ENCODE assay signal across 14 cellular contexts in genomic region chr1:186792870-186793581, GRCh38. TPM values are rescaled to one million over a fixed set of nuclear protein-coding genes. Genes with fewer than 3 reads are reported as not detected.
A peak's percentile ranks its signal among the peaks of the same experiment; 100 is the strongest.
DNase-seq lines count a peak whose midpoint lies in the region; ATAC-seq and TF ChIP-seq lines count a peak whose summit lies in the region.
"Had no signal": no experiment of that assay in that cellular context is flagged by ENCODE, and none has a peak within 500 bp of the region (broad histone marks: within the 10 kb centered on the region; RNA-seq: fewer than 3 reads in every experiment).

No MANE protein-coding gene starts in this region.

- H3K27ac ChIP-seq in caudate nucleus (ENCODE audit: low read depth, low read length) (no peak overlapping the region), coronary artery (no peak overlapping the region)
- H3K27ac ChIP-seq: left lung had no signal

- ATAC-seq in GM19452 (IDR thresholded peaks at IDR 0.05; ENCODE audit: unreplicated experiment): peak; percentile 67
- ATAC-seq in HG03139 (IDR thresholded peaks at IDR 0.05; ENCODE audit: unreplicated experiment): peak; percentile 54
- ATAC-seq in left lobe of liver: no peak
- ATAC-seq: CD8-positive, alpha-beta T cell; effector memory CD8-positive, alpha-beta T cell; left lung; Panc1 had no signal

- TF ChIP-seq CTCF in coronary artery (IDR thresholded peaks at IDR 0.05): no peak

- H3K4me3 ChIP-seq in coronary artery: no peak overlapping the region
- H3K4me3 ChIP-seq: left lung had no signal

- DNase-seq in RPMI7951 (ENCODE audit: low read depth) (peak; percentile 20), glomerular visceral epithelial cell (ENCODE audit: extremely low spot score) (peak; percentile 61), caudate nucleus (lab: John Stamatoyannopoulos, UW) (no peak), coronary artery (ENCODE audit: low spot score) (no peak), left lobe of liver (ENCODE audit: low spot score) (no peak), DMS114 treated with DMSO at 0.1 percent for 48 hours (lab: John Stamatoyannopoulos, UW; ENCODE audit: unreplicated experiment) (no peak)
- DNase-seq: CD8-positive, alpha-beta T cell; effector memory CD8-positive, alpha-beta T cell; head of caudate nucleus; left lung; trophoblast cell had no signal

RNA-seq across cellular contexts. Expression of gene PLA2G4A, which starts 35.7 kb away (rescaled TPM):
- 5.6 and 6.7 TPM in 2 replicates for total RNA-seq in RPMI7951 (2014; rRNA removed; shearing (Covaris generic))
- 0.63 TPM for total RNA-seq in left lobe of liver
- total RNA-seq: CD8-positive, alpha-beta T cell had no signal

Comparison
In these comparisons a context has a peak if more than half of its experiments do, and no peak if none do; other contexts are left out.
1. DNase-seq: peak in RPMI7951 (single experiment) and glomerular visceral epithelial cell (single experiment); none in caudate nucleus (0 of 61), coronary artery (single experiment), left lobe of liver (single experiment) and DMS114 treated with DMSO at 0.1 percent for 48 hours (single experiment).